Comparison of ENCODE assay signal across 1 cellular context in the genomic region with DNA sequence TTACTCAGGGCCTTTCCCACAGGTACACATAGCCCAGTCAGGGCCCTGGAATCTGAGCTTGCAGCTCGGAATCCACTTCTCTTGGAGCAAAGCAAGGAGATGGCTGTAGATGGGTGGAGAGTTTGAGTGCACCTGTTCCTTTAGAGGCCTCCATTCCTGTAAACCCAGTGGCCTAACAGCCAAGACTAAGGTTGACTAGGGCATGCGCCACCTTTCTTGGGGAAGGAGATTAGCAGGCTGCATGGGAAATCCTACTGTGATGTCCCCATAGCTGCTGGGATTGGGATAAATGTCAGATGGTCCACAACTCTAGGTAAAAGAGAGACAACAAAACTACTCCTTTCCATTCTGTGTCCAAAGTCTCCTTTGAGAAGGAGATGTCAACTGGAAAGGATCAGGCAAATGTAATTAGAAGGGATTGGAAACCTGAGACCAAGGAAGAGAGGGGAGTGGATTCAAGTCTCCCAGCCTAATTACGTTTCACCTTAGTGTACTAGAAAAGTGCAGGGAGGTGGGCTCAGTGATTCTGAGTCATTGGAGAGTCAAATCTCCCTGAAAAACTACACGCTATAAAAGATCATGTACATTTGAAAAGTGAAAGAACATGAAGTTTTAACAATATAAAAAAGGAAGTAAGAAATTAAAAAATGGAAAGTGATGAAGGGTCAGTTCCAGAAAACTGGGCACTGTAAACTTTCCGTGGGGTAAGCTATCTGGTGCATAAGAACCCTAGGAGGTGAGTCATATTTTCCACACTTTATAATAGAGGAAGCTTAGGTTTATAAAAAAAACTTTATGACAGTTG.
TF ChIP-seq lines count a peak whose summit lies in the region.

No MANE protein-coding gene starts in this region.

TF ChIP-seq in GM12878, 131 proteins besides CTCF, POLR2A, EP300 and RAD21 (continued from another document):
- no peak for TF ChIP-seq TCF7 (IDR thresholded peaks at IDR 0.05; ENCODE audit: borderline replicate concordance)
- no peak for TF ChIP-seq ZBED1 (IDR thresholded peaks at IDR 0.05; ENCODE audit: borderline replicate concordance)
- no peak for TF ChIP-seq SUPT20H (IDR thresholded peaks at IDR 0.05; ENCODE audit: borderline replicate concordance, control insufficient read depth, low read depth, low read length)
- TF ChIP-seq MTA2 (IDR thresholded peaks at IDR 0.05; ENCODE audit: low read depth), result no peak
- TF ChIP-seq EZH2 (IDR thresholded peaks at IDR 0.05; ENCODE audit: borderline replicate concordance, control insufficient read depth, low read depth, low read length), result no peak
- TF ChIP-seq ETV6 (conservative IDR thresholded peaks at IDR 0.05 in 1 of 2, IDR thresholded peaks at IDR 0.05 in 1 of 2; ENCODE audit: borderline replicate concordance in 1 of 2, low read depth in 1 of 2), result no peak
- TF ChIP-seq FOXK2 (IDR thresholded peaks at IDR 0.05), result no peak
- TF ChIP-seq, protein P1, sequence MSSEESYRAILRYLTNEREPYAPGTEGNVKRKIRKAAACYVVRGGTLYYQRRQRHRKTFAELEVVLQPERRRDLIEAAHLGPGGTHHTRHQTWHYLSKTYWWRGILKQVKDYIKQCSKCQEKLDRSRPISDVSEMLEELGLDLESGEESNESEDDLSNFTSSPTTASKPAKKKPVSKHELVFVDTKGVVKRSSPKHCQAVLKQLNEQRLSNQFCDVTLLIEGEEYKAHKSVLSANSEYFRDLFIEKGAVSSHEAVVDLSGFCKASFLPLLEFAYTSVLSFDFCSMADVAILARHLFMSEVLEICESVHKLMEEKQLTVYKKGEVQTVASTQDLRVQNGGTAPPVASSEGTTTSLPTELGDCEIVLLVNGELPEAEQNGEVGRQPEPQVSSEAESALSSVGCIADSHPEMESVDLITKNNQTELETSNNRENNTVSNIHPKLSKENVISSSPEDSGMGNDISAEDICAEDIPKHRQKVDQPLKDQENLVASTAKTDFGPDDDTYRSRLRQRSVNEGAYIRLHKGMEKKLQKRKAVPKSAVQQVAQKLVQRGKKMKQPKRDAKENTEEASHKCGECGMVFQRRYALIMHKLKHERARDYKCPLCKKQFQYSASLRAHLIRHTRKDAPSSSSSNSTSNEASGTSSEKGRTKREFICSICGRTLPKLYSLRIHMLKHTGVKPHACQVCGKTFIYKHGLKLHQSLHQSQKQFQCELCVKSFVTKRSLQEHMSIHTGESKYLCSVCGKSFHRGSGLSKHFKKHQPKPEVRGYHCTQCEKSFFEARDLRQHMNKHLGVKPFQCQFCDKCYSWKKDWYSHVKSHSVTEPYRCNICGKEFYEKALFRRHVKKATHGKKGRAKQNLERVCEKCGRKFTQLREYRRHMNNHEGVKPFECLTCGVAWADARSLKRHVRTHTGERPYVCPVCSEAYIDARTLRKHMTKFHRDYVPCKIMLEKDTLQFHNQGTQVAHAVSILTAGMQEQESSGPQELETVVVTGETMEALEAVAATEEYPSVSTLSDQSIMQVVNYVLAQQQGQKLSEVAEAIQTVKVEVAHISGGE (CRISPR knock-in tag; IDR thresholded peaks at IDR 0.05), result no peak
